Comparison of ENCODE assay signal across 9 cellular contexts in the genomic region with DNA sequence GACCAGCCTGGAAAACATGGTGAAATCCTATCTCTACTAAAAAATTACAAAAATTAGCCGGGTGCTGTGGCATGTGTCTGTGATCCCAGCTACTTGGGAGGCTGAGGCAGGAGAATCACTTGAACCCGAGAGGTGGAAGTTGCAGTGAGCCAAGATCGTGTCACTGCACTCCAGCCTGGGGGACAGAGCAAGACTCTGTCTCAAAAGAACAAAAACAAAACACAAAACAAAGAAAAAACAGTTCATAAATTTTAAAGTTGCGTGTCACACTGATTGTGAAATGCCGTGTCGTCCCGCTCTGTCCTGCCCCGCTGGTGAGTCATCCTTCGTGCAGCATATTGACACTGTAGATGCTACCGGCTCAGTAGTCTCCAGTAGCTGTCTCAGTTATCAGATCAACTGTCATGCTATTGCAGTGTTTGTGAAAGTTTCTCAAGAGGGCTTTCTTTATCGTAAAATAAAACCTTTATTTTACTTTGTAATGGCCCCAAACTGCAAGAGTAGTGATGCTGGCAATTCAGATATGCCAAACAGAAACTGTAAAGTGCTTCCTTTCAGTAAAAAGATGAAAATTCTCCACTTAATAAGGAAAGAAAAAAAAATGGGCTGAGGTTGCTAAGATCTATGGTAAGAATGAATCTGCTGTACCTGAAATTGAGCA. TPM values are rescaled to one million over a fixed set of nuclear protein-coding genes. Genes with fewer than 3 reads are reported as not detected.
DNase-seq lines count a peak whose midpoint lies in the region; ATAC-seq and TF ChIP-seq lines count a peak whose summit lies in the region.
"Had no signal": no experiment of that assay in that cellular context is flagged by ENCODE, and none has a peak within 500 bp of the region (broad histone marks: within the 10 kb centered on the region; RNA-seq: fewer than 3 reads in every experiment).

No MANE protein-coding gene starts in this region.

- peaks cover 20% of the 10 kb centered on the region for H3K27me3 Mint-ChIP-seq in type B pancreatic cell

- no peak for ATAC-seq in GM18520 (IDR thresholded peaks at IDR 0.05; ENCODE audit: unreplicated experiment)
- ATAC-seq in HG02840 (IDR thresholded peaks at IDR 0.05; ENCODE audit: low FRiP score, unreplicated experiment) = no peak

- H3K4me3 Mint-ChIP-seq in type B pancreatic cell = peak overlapping the region; percentile 69

- no peaks in the 10 kb centered on the region for H3K36me3 Mint-ChIP-seq in type B pancreatic cell

- peak overlapping the region; percentile 92 for H3K27ac Mint-ChIP-seq in type B pancreatic cell

- peak; percentile 38 for DNase-seq in stimulated activated CD4-positive, alpha-beta T cell treated with anti-CD3 and anti-CD28 coated beads, Interleukin-15, amount 100 ng/mL, for 24 hours
- no peak for DNase-seq in stimulated activated CD4-positive, alpha-beta T cell treated with anti-CD3 and anti-CD28 coated beads, Interleukin-12 subunit alpha, Interleukin-12 subunit beta, amount 100 ng/mL, for 4 hours
- DNase-seq in SIG-M5 (lab: John Stamatoyannopoulos, UW) (peak; percentile 51), foreskin fibroblast (peak; percentile 65 to 83), type B pancreatic cell (ENCODE audit: extremely low spot score, unreplicated experiment) (no peak), NCI-H2171 treated with DMSO at 0.1 percent for 48 hours (lab: John Stamatoyannopoulos, UW) (no peak)

- no peaks in the 10 kb centered on the region for H3K9me3 Mint-ChIP-seq in type B pancreatic cell

- peaks cover 8% of the 10 kb centered on the region for H3K4me1 Mint-ChIP-seq in type B pancreatic cell (ENCODE audit: unreplicated experiment)

- H3K4me3 ChIP-seq in foreskin fibroblast (ENCODE audit: low read depth in 1 of 2, low read length in 2 of 2) = peak overlapping the region in 1 of 2 donors; percentile 7
- H3K4me3 ChIP-seq: thoracic aorta had no signal

- no peak for TF ChIP-seq CTCF in foreskin fibroblast (IDR thresholded peaks at IDR 0.05; ENCODE audit: low read depth, low read length)
- no peak for TF ChIP-seq CTCF in type B pancreatic cell (conservative IDR thresholded peaks at IDR 0.05)

RNA-seq across cellular contexts. Expression of a gene that starts 36.4 kb away (rescaled TPM):
- 0.56 and 0.76 TPM in 2 replicates for total RNA-seq in type B pancreatic cell (ENCODE audit: low replicate concordance)
- total RNA-seq: thoracic aorta had no signal

RNA-seq across cellular contexts. Expression of a gene that starts 45.1 kb away (rescaled TPM):
- 104 and 441 TPM in 2 replicates for total RNA-seq in type B pancreatic cell (ENCODE audit: low replicate concordance)

Comparison
In these comparisons a context has a peak if more than half of its experiments do, and no peak if none do; other contexts are left out.
1. DNase-seq: peak in stimulated activated CD4-positive, alpha-beta T cell treated with anti-CD3 and anti-CD28 coated beads, Interleukin-15, amount 100 ng/mL, for 24 hours (single experiment), SIG-M5 (single experiment) and foreskin fibroblast (2 of 2); none in stimulated activated CD4-positive, alpha-beta T cell treated with anti-CD3 and anti-CD28 coated beads, Interleukin-12 subunit alpha, Interleukin-12 subunit beta, amount 100 ng/mL, for 4 hours (single experiment), type B pancreatic cell (single experiment) and NCI-H2171 treated with DMSO at 0.1 percent for 48 hours (single experiment).